ENCODE assay signal across 8 cellular contexts in the genomic region with DNA sequence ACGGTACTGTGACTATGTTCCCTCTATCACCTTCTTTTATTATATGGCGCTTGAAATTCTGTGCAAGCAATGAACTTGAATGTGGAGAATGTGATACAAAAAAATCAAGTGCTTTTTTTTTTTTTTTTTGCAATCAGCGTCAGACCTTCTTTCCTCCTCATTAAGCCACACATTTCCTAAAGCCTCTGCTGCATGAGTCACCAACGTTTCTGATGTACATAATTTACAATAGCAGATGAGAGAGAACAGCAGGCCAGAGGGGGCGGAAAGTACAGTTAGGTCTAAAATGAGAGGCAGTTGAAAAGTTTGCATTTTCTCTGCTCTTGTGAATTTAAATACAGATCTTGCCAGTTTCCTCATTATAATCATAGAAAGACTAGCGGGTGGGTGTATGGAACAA.
DNase-seq lines count a peak whose midpoint lies in the region; ATAC-seq and TF ChIP-seq lines count a peak whose summit lies in the region.

No MANE protein-coding gene starts in this region.

- H3K4me3 ChIP-seq in Karpas-422 (ENCODE audit: low read length) (peak overlapping the region; percentile 58), upper lobe of right lung (no peak overlapping the region)

- peak; percentile 57 for ATAC-seq in upper lobe of right lung
- no peak for ATAC-seq in HG03521 (IDR thresholded peaks at IDR 0.05; ENCODE audit: unreplicated experiment)
- ATAC-seq in HG03025 (IDR thresholded peaks at IDR 0.05; ENCODE audit: low FRiP score, unreplicated experiment): no peak
- no peak for ATAC-seq in HG02642 (IDR thresholded peaks at IDR 0.05; ENCODE audit: poor library complexity, unreplicated experiment)

- no peaks in the 10 kb centered on the region for H4K20me1 ChIP-seq in Karpas-422 (ENCODE audit: insufficient read depth, low read depth, low read length)

- H3K4me2 ChIP-seq in Karpas-422 (ENCODE audit: low read depth, low read length, poor library complexity, severe bottlenecking): peak overlapping the region; percentile 87

- peak overlapping the region; percentile 67 for H3K9ac ChIP-seq in Karpas-422 (ENCODE audit: low read length)

- H3K9me3 ChIP-seq in Karpas-422 (ENCODE audit: low read length) (no peaks in the 10 kb centered on the region), upper lobe of right lung (no peaks in the 10 kb centered on the region)

- peak; percentile 57 for DNase-seq in Ammon's horn (ENCODE audit: low spot score)
- peak; percentile 97 for DNase-seq in Karpas-422
- peak; percentile 49 to 59 for DNase-seq in activated CD4-positive, alpha-beta T cell treated with anti-CD3 and anti-CD28 coated beads, Interleukin-2, amount 50 U/mL, for 4 hours
- DNase-seq in foreskin melanocyte: peak; percentile 51
- no peak for DNase-seq in upper lobe of right lung

- peaks cover 82% of the 10 kb centered on the region for H3K4me1 ChIP-seq in Karpas-422 (ENCODE audit: low read length)
- peaks cover 6% of the 10 kb centered on the region for H3K4me1 ChIP-seq in upper lobe of right lung

- H3K79me2 ChIP-seq in Karpas-422 (ENCODE audit: low read length): no peaks in the 10 kb centered on the region

- no peaks in the 10 kb centered on the region for H3K9me2 ChIP-seq in Karpas-422 (replicated peaks; ENCODE audit: insufficient read depth, low read length)

- TF ChIP-seq CTCF in upper lobe of right lung (IDR thresholded peaks at IDR 0.05): no peak

- intact Hi-C loops in upper lobe of right lung (cut with DNase I): no loop called here

- H3K27ac ChIP-seq in Karpas-422 (ENCODE audit: low read length): peak overlapping the region; percentile 98
- no peak overlapping the region for H3K27ac ChIP-seq in upper lobe of right lung

- H3K36me3 ChIP-seq in Karpas-422 (ENCODE audit: insufficient read depth, low read length) (no peaks in the 10 kb centered on the region), upper lobe of right lung (no peaks in the 10 kb centered on the region)

- H3K27me3 ChIP-seq in Karpas-422 (ENCODE audit: low read length) (no peaks in the 10 kb centered on the region), upper lobe of right lung (no peaks in the 10 kb centered on the region)

- H2AFZ ChIP-seq in Karpas-422 (ENCODE audit: low read length): peak overlapping the region; percentile 24; the same call in 1 of the 2 replicates
